ENCODE assay signal across 7 cellular contexts in genomic region chr1:179230251-179230650, GRCh38. TPM values are rescaled to one million over a fixed set of nuclear protein-coding genes. Genes with fewer than 3 reads are reported as not detected.
DNase-seq lines count a peak whose midpoint lies in the region; ATAC-seq and TF ChIP-seq lines count a peak whose summit lies in the region.

No MANE protein-coding gene starts in this region.

- in situ Hi-C loops in GM23248 (cut with MboI): no loop called here

- no peak for TF ChIP-seq EP300 in sigmoid colon (IDR thresholded peaks at IDR 0.05)

- H3K4me1 ChIP-seq in GM23248 (ENCODE audit: insufficient read depth) (peaks cover 37% of the 10 kb centered on the region), PC-3 (ENCODE audit: insufficient read depth, low read length) (peaks cover 40% of the 10 kb centered on the region), sigmoid colon (peaks cover 0 to 24% (median 14%) of the 10 kb centered on the region in 4 donors)

- H3K4me2 ChIP-seq in GM23248 (ENCODE audit: unreplicated experiment) (peak overlapping the region; percentile 84), PC-3 (ENCODE audit: low read length) (peak overlapping the region; percentile 98)

- no peak for TF ChIP-seq POLR2A in sigmoid colon (IDR thresholded peaks at IDR 0.05)

- H3K9me3 ChIP-seq in GM23248 (ENCODE audit: low read depth): no peaks in the 10 kb centered on the region
- H3K9me3 ChIP-seq in PC-3 (ENCODE audit: low read length): no peaks in the 10 kb centered on the region
- no peaks in the 10 kb centered on the region for H3K9me3 ChIP-seq in sigmoid colon

- WGBS in GM23248 (ENCODE audit: low coverage in 1 of 2, low lambda C conversion rate in 2 of 2, missing lambda C conversion rate in 2 of 2), 2 experiments: 12% methylated on average over 5 of the region's 5 CpGs
- 17 to 52% methylated on average over 5 of the region's 5 CpGs for WGBS in sigmoid colon, 2 donors

- ATAC-seq in PC-3: peak; percentile 53
- ATAC-seq in GM19467 (IDR thresholded peaks at IDR 0.05; ENCODE audit: unreplicated experiment): no peak

- H3K79me2 ChIP-seq in GM23248 (ENCODE audit: insufficient read depth) (peaks cover 36% of the 10 kb centered on the region), PC-3 (ENCODE audit: low read length) (peaks cover 38% of the 10 kb centered on the region)

- peak; percentile 82 for DNase-seq in GM23248
- peak; percentile 80 for DNase-seq in PC-3
- DNase-seq in epithelial cell of esophagus (ENCODE audit: low read depth): peak; percentile 59
- DNase-seq in sigmoid colon: no peak
- no peak for DNase-seq in substantia nigra (lab: John Stamatoyannopoulos, UW)
- DNase-seq in DMS114 treated with DMSO at 0.1 percent for 48 hours (lab: John Stamatoyannopoulos, UW; ENCODE audit: unreplicated experiment): no peak

- H3K27me3 ChIP-seq in GM23248 (replicated peaks; ENCODE audit: insufficient read depth): no peaks in the 10 kb centered on the region
- no peaks in the 10 kb centered on the region for H3K27me3 ChIP-seq in PC-3 (ENCODE audit: low read length)
- H3K27me3 ChIP-seq in sigmoid colon: no peaks in the 10 kb centered on the region

- H3F3A ChIP-seq in GM23248 (ENCODE audit: insufficient read depth) (peaks cover 30% of the 10 kb centered on the region), PC-3 (ENCODE audit: low read length, unreplicated experiment) (no peaks in the 10 kb centered on the region)

- no peak for TF ChIP-seq CTCF in PC-3 (conservative IDR thresholded peaks at IDR 0.05; ENCODE audit: low read depth, low read length)
- no peak for TF ChIP-seq CTCF in epithelial cell of esophagus (IDR thresholded peaks at IDR 0.05; ENCODE audit: insufficient read depth, low read depth, low read length, missing control alignments)
- TF ChIP-seq CTCF in sigmoid colon (IDR thresholded peaks at IDR 0.05): no peak

- peak overlapping the region; percentile 89 for H3K9ac ChIP-seq in GM23248
- peak overlapping the region; percentile 86 for H3K9ac ChIP-seq in PC-3 (ENCODE audit: low read length)

- H4K20me1 ChIP-seq in GM23248 (ENCODE audit: insufficient read depth) (no peaks in the 10 kb centered on the region), PC-3 (ENCODE audit: low read length) (no peaks in the 10 kb centered on the region; the same call in 1 of the 2 replicates)

- no peaks in the 10 kb centered on the region for H3K36me3 ChIP-seq in GM23248 (ENCODE audit: low read depth)
- no peaks in the 10 kb centered on the region for H3K36me3 ChIP-seq in PC-3 (ENCODE audit: low read depth, low read length)
- H3K36me3 ChIP-seq in sigmoid colon: no peaks in the 10 kb centered on the region

- H3K4me3 ChIP-seq in GM23248: peak overlapping the region; percentile 94
- H3K4me3 ChIP-seq in PC-3 (ENCODE audit: low read length): peak overlapping the region; percentile 82
- peak overlapping the region; percentile 46 for H3K4me3 ChIP-seq in epithelial cell of esophagus (ENCODE audit: low read length)
- peak overlapping the region in 3 of 4 donors; percentile 97 to 98 (median 98) for H3K4me3 ChIP-seq in sigmoid colon

- H3K9me2 ChIP-seq in GM23248 (ENCODE audit: insufficient read depth): no peaks in the 10 kb centered on the region
- no peaks in the 10 kb centered on the region for H3K9me2 ChIP-seq in PC-3 (replicated peaks; ENCODE audit: low read length)

- H2AFZ ChIP-seq in GM23248 (peak overlapping the region; percentile 82), PC-3 (ENCODE audit: low read length) (peak overlapping the region; percentile 94)

- CTCF ChIA-PET in PC-3 (lab: Charles Lee): interaction anchor here (0.6 kb wide), 2 partner anchors 54 to 504 kb away, joined by 6 to 10 read pairs; no protein-coding TSS in a partner anchor

- POLR2A ChIA-PET in PC-3 (lab: Charles Lee; ENCODE audit: unreplicated experiment): no interaction called here

- H3K27ac ChIP-seq in GM23248 (peak overlapping the region; percentile 53), PC-3 (ENCODE audit: low read length) (peak overlapping the region; percentile 83), sigmoid colon (peak overlapping the region; percentile 88 to 93 (median 88)), substantia nigra (ENCODE audit: low read depth, low read length, poor library complexity, severe bottlenecking) (no peak overlapping the region)

- intact Hi-C loops in PC-3 (cut with micrococcal nuclease): loop anchor here (5.0 kb wide), 1 partner anchor 88 kb away; no protein-coding TSS in a partner anchor
- intact Hi-C loops in sigmoid colon (cut with DNase I): no loop called here

- TSS peak; percentile 81 for BruUV-seq in PC-3 (replicated peaks; lab: Mats Ljungman, UMichigan)

RNA-seq across cellular contexts. Expression of gene ABL2, which starts 0.8 kb away (rescaled TPM):
- 38.6 and 43.3 TPM in 2 replicates for total RNA-seq in GM23248 (2014; rRNA removed; shearing (Covaris generic))
- polyA plus RNA-seq in GM23248 (2016; fragmentation: Nextera tagmentation; extraction: Ambion mirVana) (10.0 and 13.2 TPM in 2 replicates), sigmoid colon (1 to 10 TPM; 1.2 to 4.4 (median 1.6) TPM)
- total RNA-seq in PC-3 (2014; rRNA removed) (15.9 and 19.2 TPM in 2 replicates), sigmoid colon (10 to 100 TPM; 10.3 to 32.6 (median 15.0) TPM)

Comparison
In these comparisons a context has a peak if more than half of its experiments do, and no peak if none do; other contexts are left out.
1. DNase-seq: peak in GM23248 (single experiment), PC-3 (single experiment) and epithelial cell of esophagus (single experiment); none in sigmoid colon (single experiment), substantia nigra (0 of 49) and DMS114 treated with DMSO at 0.1 percent for 48 hours (single experiment).
2. H3K4me3 ChIP-seq: peak in every context shown above with its lines; median percentile 98 in sigmoid colon; 94 in GM23248; 82 in PC-3; 46 in epithelial cell of esophagus.